Comparison of ENCODE assay signal across 8 cellular contexts in genomic region chr11:114180301-114181055, GRCh38.
DNase-seq lines count a peak whose midpoint lies in the region; ATAC-seq and TF ChIP-seq lines count a peak whose summit lies in the region.

No MANE protein-coding gene starts in this region.

- no peak overlapping the region for H3K18ac ChIP-seq in IMR-90 (ENCODE audit: low read depth, low read length)

- TF ChIP-seq POLR2A in IMR-90 (IDR thresholded peaks at IDR 0.05; ENCODE audit: low read depth, low read length): no peak

- no peak overlapping the region for H2AK9ac ChIP-seq in IMR-90 (replicated peaks; ENCODE audit: low read depth, low read length, poor library complexity)

- POLR2A ChIA-PET in CD4-positive, alpha-beta T cell (lab: Charles Lee): interaction anchor here (1.2 to 5.7 kb wide), 4 partner anchors 7 to 20 kb away, joined by 5 to 67 read pairs (median 14); no protein-coding TSS in a partner anchor
- POLR2A ChIA-PET in IMR-90 (lab: Charles Lee; ENCODE audit: unreplicated experiment): no interaction called here
- POLR2A ChIA-PET in activated B cell treated with CpG ODN at 0.5 μM for 24 hours (lab: Charles Lee): no interaction called here

- 40% methylated on average over 2 of the region's 7 CpGs; no CpG with 5 or more reads in 1 of the 2 experiments for WGBS in IMR-90 (ENCODE audit: extremely low coverage in 2 of 2, insufficient read length in 1 of 2), 2 experiments
- 65% methylated on average over 7 of the region's 7 CpGs for WGBS in right cardiac atrium

- H4K5ac ChIP-seq in IMR-90 (ENCODE audit: low read depth, low read length): no peak overlapping the region

- H3K4me3 Mint-ChIP-seq in CD4-positive, alpha-beta T cell: peak overlapping the region; percentile 39
- H3K4me3 Mint-ChIP-seq in activated B cell treated with CpG ODN at 0.5 μM for 24 hours: no peak overlapping the region

- peak overlapping the region; percentile 91 for H3K27ac Mint-ChIP-seq in CD4-positive, alpha-beta T cell
- H3K27ac Mint-ChIP-seq in activated B cell treated with CpG ODN at 0.5 μM for 24 hours: peak overlapping the region; percentile 69

- no peaks in the 10 kb centered on the region for H3K36me3 Mint-ChIP-seq in CD4-positive, alpha-beta T cell (ENCODE audit: low read depth)
- no peaks in the 10 kb centered on the region for H3K36me3 Mint-ChIP-seq in activated B cell treated with CpG ODN at 0.5 μM for 24 hours (ENCODE audit: low read depth)

- peak; percentile 19 for TF ChIP-seq CTCF in CD4-positive, alpha-beta T cell (IDR thresholded peaks at IDR 0.05)
- peak; percentile 27 for TF ChIP-seq CTCF in IMR-90 (conservative IDR thresholded peaks at IDR 0.05; ENCODE audit: low read depth, low read length)
- no peak for TF ChIP-seq CTCF in activated B cell treated with CpG ODN at 0.5 μM for 24 hours (IDR thresholded peaks at IDR 0.05)

- no peak overlapping the region for H4K91ac ChIP-seq in IMR-90 (ENCODE audit: insufficient read depth, low read depth, low read length)

- no peak for DNase-seq in CD4-positive, alpha-beta T cell
- DNase-seq in IMR-90 (no peak), activated B cell treated with CpG ODN at 0.5 μM for 24 hours (no peak), right cardiac atrium (peak in 2 of 3 donors; percentile 49 to 78), epidermal melanocyte (ENCODE audit: insufficient read length, low spot score) (no peak), hepatic stellate cell (ENCODE audit: low spot score) (no peak)
- no peak for DNase-seq in effector CD4-positive, alpha-beta T cell

- H4K20me1 ChIP-seq in IMR-90 (ENCODE audit: insufficient read depth, low read length): no peaks in the 10 kb centered on the region

- no peaks in the 10 kb centered on the region; the same call in 1 of the 2 replicates for H3K4me1 ChIP-seq in IMR-90 (ENCODE audit: control insufficient read depth, insufficient read depth, low read length)
- H3K4me1 ChIP-seq in right cardiac atrium (ENCODE audit: control insufficient read depth, insufficient read depth, low read length): peaks cover 67% of the 10 kb centered on the region

- peak; percentile 44 for TF ChIP-seq RAD21 in IMR-90 (IDR thresholded peaks at IDR 0.05; ENCODE audit: low read length)

- H2AFZ ChIP-seq in IMR-90 (replicated peaks; ENCODE audit: low read length, poor library complexity): no peak overlapping the region

- no TSS peak for BruUV-seq in IMR-90 (replicated peaks; lab: Mats Ljungman, UMichigan)

- H3K4me1 Mint-ChIP-seq in CD4-positive, alpha-beta T cell (ENCODE audit: low read depth): peaks cover 93% of the 10 kb centered on the region
- H3K4me1 Mint-ChIP-seq in activated B cell treated with CpG ODN at 0.5 μM for 24 hours: peaks cover 70% of the 10 kb centered on the region

- no peak overlapping the region for H2BK20ac ChIP-seq in IMR-90 (ENCODE audit: low read depth, low read length)

- no peak overlapping the region for H3K9ac ChIP-seq in IMR-90 (ENCODE audit: low read depth, low read length)

- H3K9me1 ChIP-seq in IMR-90 (ENCODE audit: insufficient read depth, low read length): no peaks in the 10 kb centered on the region

- no peak overlapping the region for H3K4me2 ChIP-seq in IMR-90 (ENCODE audit: low read depth, low read length)

- no peak overlapping the region for H3K4ac ChIP-seq in IMR-90 (ENCODE audit: low read depth, low read length)

- intact Hi-C loops in CD4-positive, alpha-beta T cell (cut with DNase I, micrococcal nuclease): no loop called here
- intact Hi-C loops in IMR-90 (cut with micrococcal nuclease) (no loop called here), activated B cell treated with CpG ODN at 0.5 μM for 24 hours (cut with micrococcal nuclease) (loop anchor here (1.0 kb wide), 3 partner anchors 144 to 284 kb away; no protein-coding TSS in a partner anchor), right cardiac atrium (cut with DNase I) (loop anchor here in 3 of 4 donors (5.0 to 10.0 kb wide), 3 partner anchors 77 to 143 kb away; no protein-coding TSS in a partner anchor)

- H3K27ac ChIP-seq in CD4-positive, alpha-beta T cell (ENCODE audit: low read depth, low read length): no peak overlapping the region
- H3K27ac ChIP-seq in IMR-90 (ENCODE audit: insufficient read depth, low read length): no peak overlapping the region
- peak overlapping the region; percentile 100 for H3K27ac ChIP-seq in right cardiac atrium (ENCODE audit: low read length)
- H3K27ac ChIP-seq in skin epidermis: peak overlapping the region in 13 of 21 experiments; percentile 22 to 81 (median 66)

- no peak overlapping the region for H3K23ac ChIP-seq in IMR-90 (ENCODE audit: low read depth, low read length)

- no peak overlapping the region for H2AK5ac ChIP-seq in IMR-90 (ENCODE audit: low read depth, low read length)

- no peak overlapping the region for H3K4me3 ChIP-seq in IMR-90 (ENCODE audit: insufficient read depth, low read depth, low read length)
- peak overlapping the region; percentile 48 for H3K4me3 ChIP-seq in right cardiac atrium (ENCODE audit: low read length)
- peak overlapping the region in 1 of 7 experiments; percentile 15 for H3K4me3 ChIP-seq in skin epidermis

- H3K9me3 ChIP-seq in CD4-positive, alpha-beta T cell (ENCODE audit: control insufficient read depth, low read length): no peaks in the 10 kb centered on the region
- no peaks in the 10 kb centered on the region for H3K9me3 ChIP-seq in IMR-90 (ENCODE audit: control insufficient read depth, insufficient read depth, low read length)
- no peaks in the 10 kb centered on the region for H3K9me3 ChIP-seq in right cardiac atrium (ENCODE audit: control insufficient read depth, low read length)

- CTCF ChIA-PET in CD4-positive, alpha-beta T cell (lab: Charles Lee): interaction anchor here (0.7 to 1.3 kb wide), 3 partner anchors 9 to 16 kb away, joined by 3 to 5 read pairs (median 4); no protein-coding TSS in a partner anchor
- CTCF ChIA-PET in IMR-90 (lab: Yijun Ruan, JAX): interaction anchor here (1.0 kb wide), 1 partner anchor 12 kb away, joined by 3 read pairs; no protein-coding TSS in a partner anchor
- CTCF ChIA-PET in activated B cell treated with CpG ODN at 0.5 μM for 24 hours (lab: Charles Lee): interaction anchor here (0.5 to 3.8 kb wide), 12 partner anchors 10 to 374 kb away, joined by 3 to 21 read pairs (median 6); no protein-coding TSS in a partner anchor

- no peak overlapping the region for H3K56ac ChIP-seq in IMR-90 (ENCODE audit: extremely low read depth, insufficient read depth, low read length)

- H2BK5ac ChIP-seq in IMR-90 (ENCODE audit: low read depth, low read length, poor library complexity, severe bottlenecking): no peak overlapping the region

- no peaks in the 10 kb centered on the region for H3K27me3 Mint-ChIP-seq in CD4-positive, alpha-beta T cell
- no peaks in the 10 kb centered on the region for H3K27me3 Mint-ChIP-seq in activated B cell treated with CpG ODN at 0.5 μM for 24 hours

- no peaks in the 10 kb centered on the region for H3K36me3 ChIP-seq in IMR-90 (ENCODE audit: control insufficient read depth, insufficient read depth, low read length)

- no peaks in the 10 kb centered on the region for H3K9me3 Mint-ChIP-seq in CD4-positive, alpha-beta T cell
- no peaks in the 10 kb centered on the region for H3K9me3 Mint-ChIP-seq in activated B cell treated with CpG ODN at 0.5 μM for 24 hours

- no peak overlapping the region for H2BK120ac ChIP-seq in IMR-90 (ENCODE audit: low read depth, low read length)

- ATAC-seq in CD4-positive, alpha-beta T cell (ENCODE audit: poor library complexity): no peak
- ATAC-seq in IMR-90 (ENCODE audit: low read depth): 0 out of 2 replicates have a peak, but pooled peaks have one; percentile 37
- ATAC-seq in activated B cell treated with CpG ODN at 0.5 μM for 24 hours (ENCODE audit: low read depth): peak; percentile 55
- peak; percentile 51 to 59 for ATAC-seq in right cardiac atrium

- dilution Hi-C loops in IMR-90 (cut with HindIII; ENCODE audit: low sequenced_read_pairs, unreplicated experiment): no loop called here

- no peaks in the 10 kb centered on the region for H3K79me1 ChIP-seq in IMR-90 (ENCODE audit: low read depth in 1 of 2, low read length in 2 of 2)

- H3K14ac ChIP-seq in IMR-90 (replicated peaks; ENCODE audit: low read depth, low read length): no peak overlapping the region

- no peaks in the 10 kb centered on the region for H3K27me3 ChIP-seq in CD4-positive, alpha-beta T cell (ENCODE audit: control insufficient read depth, insufficient read depth, low read length)
- H3K27me3 ChIP-seq in IMR-90 (ENCODE audit: control insufficient read depth, insufficient read depth, low read length): peaks cover 53% of the 10 kb centered on the region
- H3K27me3 ChIP-seq in right cardiac atrium (ENCODE audit: control insufficient read depth, insufficient read depth): no peaks in the 10 kb centered on the region

- in situ Hi-C loops in IMR-90 (cut with MboI; ENCODE audit: low sequenced_read_pairs): no loop called here

- H4K8ac ChIP-seq in IMR-90 (ENCODE audit: low read depth in 2 of 2, low read length in 2 of 2): no peak overlapping the region

- H2BK15ac ChIP-seq in IMR-90 (ENCODE audit: low read depth, low read length): no peak overlapping the region

TF ChIP-seq in IMR-90, 13 proteins besides CTCF, POLR2A, EP300 and RAD21 (continues in another document):
- TF ChIP-seq SMC3 (IDR thresholded peaks at IDR 0.05; ENCODE audit: low read depth, low read length) (no peak), NFE2L2 (IDR thresholded peaks at IDR 0.05; ENCODE audit: low read depth, low read length) (no peak), CHD1 (IDR thresholded peaks at IDR 0.05; ENCODE audit: low read depth, low read length) (no peak), FOS (IDR thresholded peaks at IDR 0.05; ENCODE audit: low read depth, low read length) (no peak), RFX5 (IDR thresholded peaks at IDR 0.05; ENCODE audit: low read depth, low read length) (no peak), BHLHE40 (IDR thresholded peaks at IDR 0.05; ENCODE audit: low read depth, low read length) (no peak)
- TF ChIP-seq, protein P1, sequence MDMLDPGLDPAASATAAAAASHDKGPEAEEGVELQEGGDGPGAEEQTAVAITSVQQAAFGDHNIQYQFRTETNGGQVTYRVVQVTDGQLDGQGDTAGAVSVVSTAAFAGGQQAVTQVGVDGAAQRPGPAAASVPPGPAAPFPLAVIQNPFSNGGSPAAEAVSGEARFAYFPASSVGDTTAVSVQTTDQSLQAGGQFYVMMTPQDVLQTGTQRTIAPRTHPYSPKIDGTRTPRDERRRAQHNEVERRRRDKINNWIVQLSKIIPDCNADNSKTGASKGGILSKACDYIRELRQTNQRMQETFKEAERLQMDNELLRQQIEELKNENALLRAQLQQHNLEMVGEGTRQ (IDR thresholded peaks at IDR 0.05; ENCODE audit: low read depth, low read length): no peak
- TF ChIP-seq, protein P2, sequence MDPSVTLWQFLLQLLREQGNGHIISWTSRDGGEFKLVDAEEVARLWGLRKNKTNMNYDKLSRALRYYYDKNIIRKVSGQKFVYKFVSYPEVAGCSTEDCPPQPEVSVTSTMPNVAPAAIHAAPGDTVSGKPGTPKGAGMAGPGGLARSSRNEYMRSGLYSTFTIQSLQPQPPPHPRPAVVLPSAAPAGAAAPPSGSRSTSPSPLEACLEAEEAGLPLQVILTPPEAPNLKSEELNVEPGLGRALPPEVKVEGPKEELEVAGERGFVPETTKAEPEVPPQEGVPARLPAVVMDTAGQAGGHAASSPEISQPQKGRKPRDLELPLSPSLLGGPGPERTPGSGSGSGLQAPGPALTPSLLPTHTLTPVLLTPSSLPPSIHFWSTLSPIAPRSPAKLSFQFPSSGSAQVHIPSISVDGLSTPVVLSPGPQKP (IDR thresholded peaks at IDR 0.05; ENCODE audit: borderline replicate concordance, low read depth, low read length): no peak

Comparison
In these comparisons a context has a peak if more than half of its experiments do, and no peak if none do; other contexts are left out.
1. DNase-seq: peak in right cardiac atrium (2 of 3); none in CD4-positive, alpha-beta T cell (0 of 10), IMR-90 (single experiment), activated B cell treated with CpG ODN at 0.5 μM for 24 hours (single experiment), epidermal melanocyte (single experiment), effector CD4-positive, alpha-beta T cell (single experiment) and hepatic stellate cell (single experiment).
2. H3K27ac ChIP-seq: peak in right cardiac atrium (single experiment) and skin epidermis (13 of 21); none in CD4-positive, alpha-beta T cell (single experiment) and IMR-90 (single experiment).
3. intact Hi-C loops: an anchor here in activated B cell treated with CpG ODN at 0.5 μM for 24 hours (1.0 kb wide) and right cardiac atrium (5.0 to 10.0 kb wide); none called in CD4-positive, alpha-beta T cell and IMR-90.